In genomic region chr10:133336131-133337078, GRCh38 we compare ENCODE assay signal across 8 cellular contexts. TPM values are rescaled to one million over a fixed set of nuclear protein-coding genes. Genes with fewer than 3 reads are reported as not detected.
DNase-seq lines count a peak whose midpoint lies in the region; ATAC-seq and TF ChIP-seq lines count a peak whose summit lies in the region.

Gene CALY (minus strand): TSS chr10:133336896. CDS start chr10:133328989, 7,907 bp downstream.

- CTCF ChIA-PET in Calu3 (lab: Charles Lee), result no interaction called here
- CTCF ChIA-PET in SK-N-SH (lab: Yijun Ruan, JAX), result interaction anchor here (1.2 to 1.4 kb wide), 2 partner anchors 12 to 21 kb away, joined by 3 to 4 read pairs; partner anchors contain the start of gene FUOM

- 5% methylated on average over 35 of the region's 98 CpGs for WGBS in SK-N-SH (ENCODE audit: low lambda C conversion rate)

- H3K36me3 ChIP-seq in SK-N-SH (replicated peaks in 1 of 2; ENCODE audit: control insufficient read depth in 1 of 2, insufficient read depth in 2 of 2, low read length in 1 of 2), result no peaks in the 10 kb centered on the region

- no peaks in the 10 kb centered on the region for H3F3A ChIP-seq in SK-N-SH (replicated peaks; ENCODE audit: insufficient read depth)

- no peak within 1 kb of the TSS for H3K27ac Mint-ChIP-seq in Calu3 (ENCODE audit: unreplicated experiment)
- no peak within 1 kb of the TSS for H3K27ac Mint-ChIP-seq in activated naive CD4-positive, alpha-beta T cell treated with anti-CD3 and anti-CD28 coated beads, Interleukin-2, amount 50 U/mL, for 72 hours

- TF ChIP-seq CTCF in Calu3 (IDR thresholded peaks at IDR 0.05; ENCODE audit: unreplicated experiment) (no peak), SK-N-SH (IDR thresholded peaks at IDR 0.05) (no peak)

- in situ Hi-C loops in ACHN (cut with HindIII; ENCODE audit: low pct_ligation_motif_present, low pct_unique_long_range_greater_than_20kb, low sequenced_read_pairs), result no loop called here

- H3K4me2 ChIP-seq in SK-N-SH, result peak within 1 kb of the TSS; percentile 79

- peak within 1 kb of the TSS; percentile 59 for H3K4me3 Mint-ChIP-seq in Calu3 (ENCODE audit: low read depth, unreplicated experiment)

- peak; percentile 59 to 69 for ATAC-seq in activated naive CD4-positive, alpha-beta T cell treated with anti-CD3 and anti-CD28 coated beads, Interleukin-2, amount 50 U/mL, for 72 hours
- ATAC-seq in GM18511 (IDR thresholded peaks at IDR 0.05; ENCODE audit: unreplicated experiment), result no peak
- ATAC-seq in HG02588 (IDR thresholded peaks at IDR 0.05; ENCODE audit: unreplicated experiment), result no peak

- H3K9me3 Mint-ChIP-seq in Calu3 (ENCODE audit: low read depth, unreplicated experiment), result no peaks in the 10 kb centered on the region
- H3K9me3 Mint-ChIP-seq in activated naive CD4-positive, alpha-beta T cell treated with anti-CD3 and anti-CD28 coated beads, Interleukin-2, amount 50 U/mL, for 72 hours, result no peaks in the 10 kb centered on the region

- peaks cover 9% of the 10 kb centered on the region for H3K36me3 Mint-ChIP-seq in Calu3 (ENCODE audit: insufficient read depth, unreplicated experiment)
- H3K36me3 Mint-ChIP-seq in activated naive CD4-positive, alpha-beta T cell treated with anti-CD3 and anti-CD28 coated beads, Interleukin-2, amount 50 U/mL, for 72 hours, result no peaks in the 10 kb centered on the region

- H3K27me3 ChIP-seq in SK-N-SH (ENCODE audit: insufficient read depth), result peaks cover 66% of the 10 kb centered on the region

- BruUV-seq in Calu3 (replicated peaks; lab: Mats Ljungman, UMichigan), result no TSS peak

- no peak within 1 kb of the TSS for H3K27ac ChIP-seq in SK-N-SH (ENCODE audit: low read depth in 2 of 2, low read length in 1 of 2)

- H3K79me2 ChIP-seq in SK-N-SH (ENCODE audit: insufficient read depth), result no peaks in the 10 kb centered on the region

- H3K4me1 ChIP-seq in SK-N-SH (ENCODE audit: control insufficient read depth in 1 of 2, insufficient read depth in 2 of 2, low read depth in 1 of 2, low read length in 1 of 2), result peaks cover 0 to 2% of the 10 kb centered on the region in 2 experiments; a peak in 2 of 4 replicates

- POLR2A ChIA-PET in SK-N-SH (lab: Yijun Ruan, JAX), result interaction anchor here (0.6 to 1.5 kb wide), 2 partner anchors 11 to 13 kb away, joined by 3 to 6 read pairs; no protein-coding TSS in a partner anchor

- no peaks in the 10 kb centered on the region for H4K20me1 ChIP-seq in SK-N-SH (ENCODE audit: insufficient read depth)

- TF ChIP-seq EP300 in SK-N-SH (IDR thresholded peaks at IDR 0.05; ENCODE audit: borderline replicate concordance in 1 of 2, low read depth in 1 of 2, low read length in 1 of 2), result no peak

- no peak within 1 kb of the TSS for H2AFZ ChIP-seq in SK-N-SH (ENCODE audit: low read depth)

- DNase-seq in Calu3 (peak; percentile 25), SK-N-SH (peak; percentile 92), islet precursor cell (peak; percentile 60), ACHN (no peak)
- peak; percentile 61 to 67 for DNase-seq in activated naive CD4-positive, alpha-beta T cell treated with anti-CD3 and anti-CD28 coated beads, Interleukin-2, amount 50 U/mL, for 72 hours (ENCODE audit: low spot score in 2 of 2)
- DNase-seq in stimulated activated CD4-positive, alpha-beta T cell treated with anti-CD3 and anti-CD28 coated beads, TNF-alpha, amount 100 ng/mL, for 1 hour (ENCODE audit: low read depth in 3 of 3, low spot score in 1 of 3), result peak; percentile 46 to 74 (median 61)

- intact Hi-C loops in Calu3 (cut with micrococcal nuclease; ENCODE audit: unreplicated experiment), result no loop called here

- no peak for TF ChIP-seq RAD21 in SK-N-SH (IDR thresholded peaks at IDR 0.05; ENCODE audit: low read length)

- no peak within 1 kb of the TSS for H3K9ac ChIP-seq in SK-N-SH

- no peaks in the 10 kb centered on the region for H3K4me1 Mint-ChIP-seq in Calu3 (ENCODE audit: low read depth, unreplicated experiment)

- H3K27me3 Mint-ChIP-seq in Calu3 (ENCODE audit: unreplicated experiment), result peaks cover 41% of the 10 kb centered on the region

- no peaks in the 10 kb centered on the region for H3K9me2 ChIP-seq in SK-N-SH

- no peaks in the 10 kb centered on the region for H3K9me3 ChIP-seq in SK-N-SH

- peak within 1 kb of the TSS in 1 of 2 experiments; percentile 46; a peak in 2 of 4 replicates for H3K4me3 ChIP-seq in SK-N-SH (ENCODE audit: low read depth in 2 of 2, low read length in 1 of 2)

TF ChIP-seq in SK-N-SH, 30 proteins besides CTCF, POLR2A, EP300 and RAD21:
- TF ChIP-seq NRF1 (IDR thresholded peaks at IDR 0.05; ENCODE audit: low read depth, low read length), result peak; percentile 60
- no peak for TF ChIP-seq TEAD4 (IDR thresholded peaks at IDR 0.05; ENCODE audit: borderline replicate concordance, insufficient read depth)
- TF ChIP-seq CHD2 (IDR thresholded peaks at IDR 0.05; ENCODE audit: low read length, partially characterized antibody), result no peak
- no peak for TF ChIP-seq TAF1 (IDR thresholded peaks at IDR 0.05; ENCODE audit: borderline replicate concordance, low read depth, low read length)
- TF ChIP-seq USF2 (IDR thresholded peaks at IDR 0.05; ENCODE audit: borderline replicate concordance, low read depth, low read length), result no peak
- no peak for TF ChIP-seq MEF2A (IDR thresholded peaks at IDR 0.05; ENCODE audit: borderline replicate concordance, low read depth)
- TF ChIP-seq FOXJ3 (CRISPR knock-in tag; IDR thresholded peaks at IDR 0.05), result no peak
- TF ChIP-seq EZH2phosphoT487 (IDR thresholded peaks at IDR 0.05; ENCODE audit: borderline replicate concordance, low read depth), result 0 out of 2 replicates have a peak, but pooled peaks have one; percentile 64
- TF ChIP-seq RCOR1 (IDR thresholded peaks at IDR 0.05; ENCODE audit: low read length), result no peak

RNA-seq across cellular contexts. Expression of gene CALY, which starts in this region (rescaled TPM):
- total RNA-seq in Calu3 (2022), result not detected in 2 replicates
- 3.3 TPM in 2 replicates for polyA plus RNA-seq in SK-N-SH (2012; rRNA removed)
- polyA plus RNA-seq in SK-N-SH (2012; cell fraction: cytosol; rRNA removed), result 1.4 and 3.9 TPM in 2 replicates
- polyA plus RNA-seq in SK-N-SH (2012; cell fraction: nucleus; rRNA removed), result 1.7 and 4.5 TPM in 2 replicates
- total RNA-seq in activated naive CD4-positive, alpha-beta T cell treated with anti-CD3 and anti-CD28 coated beads, Interleukin-2, amount 50 U/mL, for 72 hours, result not detected

Comparison
In these comparisons a context has a peak if more than half of its experiments do, and no peak if none do; other contexts are left out.
1. Peak in DNase-seq in Calu3; RNA of the gene not detected or under 1 TPM.
2. Peak in DNase-seq and ATAC-seq in activated naive CD4-positive, alpha-beta T cell treated with anti-CD3 and anti-CD28 coated beads, Interleukin-2, amount 50 U/mL, for 72 hours; RNA of the gene not detected or under 1 TPM.